35 cellular contexts compared by ENCODE assay signal in genomic region chr14:36397357-36397756, GRCh38.
"Had no signal": no experiment of that assay in that cellular context is flagged by ENCODE, and none has a peak within 500 bp of the region (broad histone marks: within the 10 kb centered on the region; RNA-seq: fewer than 3 reads in every experiment).

No MANE protein-coding gene starts in this region.

- H3K9ac ChIP-seq: KMS-11 had no signal

- H3K27ac ChIP-seq: KMS-11 had no signal

- DNase-seq: Karpas-422, Kasumi-1, KG1, MM.1S, MV-4-11, NCI-H1048, NCI-H1092, NCI-H1092 treated with DMSO at 0.1 percent for 48 hours, NCI-H1105, NCI-H1105 treated with DMSO at 0.1 percent for 48 hours, NCI-H1417, NCI-H1417 treated with DMSO at 0.1 percent for 48 hours, NCI-H1436, NCI-H1436 treated with DMSO at 0.1 percent for 48 hours, NCI-H146, NCI-H1694, NCI-H1694 treated with DMSO at 0.1 percent for 48 hours, NCI-H187, NCI-H187 treated with DMSO at 0.1 percent for 48 hours, NCI-H1930, NCI-H2029, NCI-H2029 treated with DMSO at 0.1 percent for 48 hours, NCI-H2081, NCI-H2081 treated with DMSO at 0.1 percent for 48 hours, NCI-H2107, NCI-H2171, NCI-H2171 treated with DMSO at 0.1 percent for 48 hours, NCI-H2227 treated with DMSO at 0.1 percent for 48 hours, NCI-H226, NCI-H345, NCI-H446, NCI-H446 treated with DMSO at 0.1 percent for 48 hours, NCI-H510A, NCI-H510A treated with DMSO at 0.1 percent for 48 hours had no signal

- H3K4me2 ChIP-seq: KMS-11 had no signal
